ENCODE assay signal across 1 cellular context in genomic region chr11:118658372-118659313, GRCh38.
A peak's percentile ranks its signal among the peaks of the same experiment; 100 is the strongest.
TF ChIP-seq lines count a peak whose summit lies in the region.

No MANE protein-coding gene starts in this region.

TF ChIP-seq in endothelial cell of umbilical vein, 7 proteins besides CTCF, POLR2A, EP300 and RAD21:
- TF ChIP-seq POLR2AphosphoS5 (IDR thresholded peaks at IDR 0.05; ENCODE audit: insufficient read depth, low read depth, low read length): peak; percentile 49
- TF ChIP-seq FOS (IDR thresholded peaks at IDR 0.05; ENCODE audit: borderline replicate concordance, insufficient read depth, low read length): no peak
- no peak for TF ChIP-seq MYC (IDR thresholded peaks at IDR 0.05; ENCODE audit: low read depth, low read length)
- no peak for TF ChIP-seq MAX (IDR thresholded peaks at IDR 0.05; ENCODE audit: insufficient read depth, insufficient read length)
- no peak for TF ChIP-seq EZH2 (IDR thresholded peaks at IDR 0.05; ENCODE audit: borderline replicate concordance, low read depth, low read length, severe bottlenecking)
- TF ChIP-seq JUN (IDR thresholded peaks at IDR 0.05; ENCODE audit: borderline replicate concordance, insufficient read depth, insufficient read length, low read depth): no peak
